ENCODE assay signal across 12 cellular contexts in the genomic region with DNA sequence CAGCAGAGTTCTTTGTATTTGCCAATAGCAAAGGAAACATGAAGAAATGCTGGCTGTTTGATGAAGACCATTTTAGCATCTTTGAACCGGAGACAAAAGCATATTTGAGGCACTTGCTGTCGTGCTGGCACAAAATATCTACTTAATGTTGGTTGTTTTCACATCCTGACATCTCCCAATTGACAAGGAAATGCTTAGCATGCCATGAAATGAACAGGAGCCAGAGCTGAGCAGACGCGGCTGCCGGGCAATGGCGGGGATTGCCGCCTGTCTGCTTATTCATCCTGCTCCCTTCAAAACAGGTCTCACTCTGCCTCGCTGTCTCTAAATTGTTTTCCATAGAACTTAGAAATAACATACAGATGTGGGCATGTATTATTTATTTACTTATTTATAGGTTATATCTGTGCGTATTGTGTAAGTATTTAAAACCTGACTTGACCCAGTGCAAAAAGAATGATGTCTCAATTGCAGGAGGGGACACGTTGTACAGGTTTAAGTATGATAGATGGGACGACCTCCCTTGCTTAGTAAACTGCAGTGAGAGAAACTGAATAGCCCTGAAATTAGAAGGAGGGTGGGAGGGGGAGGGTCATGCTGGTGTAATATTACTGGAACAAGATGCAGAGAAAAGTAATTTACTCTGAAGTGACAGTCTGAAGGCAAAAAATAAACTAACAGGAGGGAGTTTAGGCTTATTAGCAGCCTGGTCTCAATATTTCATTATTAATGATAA.
DNase-seq lines count a peak whose midpoint lies in the region; ATAC-seq, FAIRE-seq and TF ChIP-seq lines count a peak whose summit lies in the region.
"Had no signal": no experiment of that assay in that cellular context is flagged by ENCODE, and none has a peak within 500 bp of the region (broad histone marks: within the 10 kb centered on the region; RNA-seq: fewer than 3 reads in every experiment).

No MANE protein-coding gene starts in this region.

- no peak overlapping the region for H3K9ac ChIP-seq in trophoblast cell (ENCODE audit: low read length)

- H2BK120ac ChIP-seq in trophoblast cell (ENCODE audit: insufficient read depth, low read length, poor library complexity) = peak overlapping the region; percentile 41

- no peak overlapping the region for H4K12ac ChIP-seq in trophoblast cell (ENCODE audit: low read depth, low read length)

- no peak overlapping the region for H2AFZ ChIP-seq in trophoblast cell (ENCODE audit: insufficient read depth, low read length, poor library complexity)

- no peak for FAIRE-seq in HTR-8/SVneo (lab: Jason Lieb, UNC)
- FAIRE-seq: small intestine had no signal

- no peak for TF ChIP-seq EP300 in esophagus muscularis mucosa (IDR thresholded peaks at IDR 0.05)
- TF ChIP-seq EP300 in transverse colon (IDR thresholded peaks at IDR 0.05; ENCODE audit: low read depth) = no peak

- H2AK5ac ChIP-seq in trophoblast cell (ENCODE audit: low read length) = no peak overlapping the region

- no peak overlapping the region for H3K4ac ChIP-seq in trophoblast cell (ENCODE audit: low read depth, low read length)

- peak overlapping the region; percentile 83 for H4K91ac ChIP-seq in trophoblast cell (ENCODE audit: low read depth, low read length)

- POLR2A ChIA-PET in GM10248 (lab: Yijun Ruan, JAX) = no interaction called here

- DNase-seq in HTR-8/SVneo (ENCODE audit: insufficient read length, low spot score) (peak; percentile 15), NCI-H446 treated with DMSO at 0.1 percent for 48 hours (lab: John Stamatoyannopoulos, UW) (peak; percentile 21), esophagus muscularis mucosa (ENCODE audit: extremely low spot score) (peak; percentile 78), trophoblast cell (peak; percentile 9 to 16), transverse colon (no peak), ACHN (no peak), GM10248 (ENCODE audit: extremely low spot score) (no peak)
- DNase-seq: activated CD4-positive, alpha-beta T cell treated with anti-CD3 and anti-CD28 coated beads for 4 hours; cortex of kidney; small intestine; uterus had no signal

- H3K4me1 ChIP-seq in esophagus muscularis mucosa (peaks cover 0 to 4% (median 2%) of the 10 kb centered on the region in 4 donors), trophoblast cell (ENCODE audit: control insufficient read depth in 1 of 2, insufficient read depth in 2 of 2, low read length in 2 of 2) (peaks cover 2 to 8% of the 10 kb centered on the region in 2 experiments), transverse colon (no peaks in the 10 kb centered on the region)
- H3K4me1 ChIP-seq: uterus had no signal

- no peak overlapping the region for H3K18ac ChIP-seq in trophoblast cell (ENCODE audit: low read length)

- H4K8ac ChIP-seq in trophoblast cell (ENCODE audit: low read depth, low read length) = no peak overlapping the region

- H3K27ac ChIP-seq in esophagus muscularis mucosa (replicated peaks in 1 of 4) (no peak overlapping the region), trophoblast cell (ENCODE audit: low read depth, low read length) (peak overlapping the region; percentile 79), transverse colon (no peak overlapping the region)
- H3K27ac ChIP-seq: uterus had no signal

- H3K4me2 ChIP-seq in trophoblast cell (ENCODE audit: low read length) = peak overlapping the region; percentile 11

- H3K4me3 ChIP-seq in esophagus muscularis mucosa (no peak overlapping the region), trophoblast cell (ENCODE audit: low read depth, low read length) (no peak overlapping the region), transverse colon (no peak overlapping the region)
- H3K4me3 ChIP-seq: uterus had no signal

- no peaks in the 10 kb centered on the region for H3K79me2 ChIP-seq in trophoblast cell (ENCODE audit: control insufficient read depth, insufficient read depth, low read length, poor library complexity)

- H3K36me3 ChIP-seq in esophagus muscularis mucosa (no peaks in the 10 kb centered on the region), trophoblast cell (ENCODE audit: control insufficient read depth in 1 of 2, insufficient read depth in 2 of 2, low read length in 2 of 2) (no peaks in the 10 kb centered on the region), transverse colon (no peaks in the 10 kb centered on the region)
- H3K36me3 ChIP-seq: uterus had no signal

- no peak for ATAC-seq in GM18909 (IDR thresholded peaks at IDR 0.05; ENCODE audit: poor library complexity, unreplicated experiment)

- no peak overlapping the region for H3K23ac ChIP-seq in trophoblast cell (ENCODE audit: low read length)

- H3K14ac ChIP-seq in trophoblast cell (ENCODE audit: low read length) = peak overlapping the region; percentile 75

- WGBS in esophagus muscularis mucosa = 33% methylated on average over 11 of the region's 11 CpGs
- WGBS in trophoblast cell (ENCODE audit: extremely low coverage, insufficient coverage, insufficient read length) = no CpG with 5 or more reads among the region's 11 CpGs
- 37 to 50% methylated on average over 11 of the region's 11 CpGs for WGBS in transverse colon (ENCODE audit: low coverage in 1 of 2), 2 donors

- peak overlapping the region; percentile 75 for H2BK5ac ChIP-seq in trophoblast cell (ENCODE audit: low read depth, low read length, poor library complexity)

- TF ChIP-seq POLR2A in esophagus muscularis mucosa (IDR thresholded peaks at IDR 0.05; ENCODE audit: low read depth) = no peak
- TF ChIP-seq POLR2A in transverse colon (IDR thresholded peaks at IDR 0.05) = no peak

- H3K9me3 ChIP-seq in esophagus muscularis mucosa (no peaks in the 10 kb centered on the region), trophoblast cell (ENCODE audit: insufficient read depth, low read depth, low read length) (no peaks in the 10 kb centered on the region), transverse colon (no peaks in the 10 kb centered on the region)
- H3K9me3 ChIP-seq: uterus had no signal

- H3K79me1 ChIP-seq in trophoblast cell (ENCODE audit: low read length) = peaks cover 18% of the 10 kb centered on the region

- in situ Hi-C loops in transverse colon (cut with MboI; ENCODE audit: low pct_ligation_motif_present in 1 of 4, low pct_unique_long_range_greater_than_20kb in 1 of 4, low sequenced_read_pairs in 3 of 4) = no loop called here
- in situ Hi-C loops in ACHN (cut with HindIII; ENCODE audit: low pct_ligation_motif_present, low pct_unique_long_range_greater_than_20kb, low sequenced_read_pairs) = no loop called here

- intact Hi-C loops in esophagus muscularis mucosa (cut with DNase I) = no loop called here
- intact Hi-C loops in transverse colon (cut with DNase I; ENCODE audit: low total_unique reads) = no loop called here

- TF ChIP-seq CTCF in esophagus muscularis mucosa (IDR thresholded peaks at IDR 0.05) = no peak
- no peak for TF ChIP-seq CTCF in transverse colon (IDR thresholded peaks at IDR 0.05)
- TF ChIP-seq CTCF in GM10248 (IDR thresholded peaks at IDR 0.05; ENCODE audit: control extremely low read depth, extremely low read depth, low read depth, missing control alignments) = no peak

- H3K27me3 ChIP-seq in esophagus muscularis mucosa = peaks cover 0 to 5% (median 0%) of the 10 kb centered on the region in 4 donors
- no peaks in the 10 kb centered on the region for H3K27me3 ChIP-seq in trophoblast cell (ENCODE audit: insufficient read depth, low read length)
- H3K27me3 ChIP-seq in transverse colon = no peaks in the 10 kb centered on the region

- CTCF ChIA-PET in GM10248 (lab: Yijun Ruan, JAX) = no interaction called here

- no peak overlapping the region for H2BK12ac ChIP-seq in trophoblast cell (ENCODE audit: low read length)

Comparison
In these comparisons a context has a peak if more than half of its experiments do, and no peak if none do; other contexts are left out.
1. DNase-seq: peak in HTR-8/SVneo (single experiment), NCI-H446 treated with DMSO at 0.1 percent for 48 hours (single experiment), esophagus muscularis mucosa (single experiment) and trophoblast cell (2 of 2); none in transverse colon (single experiment), ACHN (single experiment) and GM10248 (single experiment).